9 cellular contexts compared by ENCODE assay signal in the genomic region with DNA sequence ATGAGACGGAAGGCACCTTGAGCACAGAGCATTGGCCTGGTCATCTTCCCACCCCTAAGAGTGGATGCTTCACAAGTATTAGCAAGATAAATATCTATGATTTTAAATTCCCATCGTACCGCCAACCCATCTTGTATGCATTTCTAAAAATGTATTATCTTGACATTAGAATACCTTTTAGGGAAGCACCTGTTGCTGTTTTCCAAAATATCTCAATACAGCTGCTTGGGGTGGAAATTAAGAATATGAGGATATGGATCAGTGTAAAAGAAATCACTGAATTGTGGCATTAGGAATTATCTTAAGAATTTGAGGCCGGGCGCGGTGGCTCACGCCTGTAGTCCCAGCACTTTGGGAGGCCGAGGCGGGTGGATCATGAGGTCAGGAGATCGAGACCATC.
"Had no signal": no experiment of that assay in that cellular context is flagged by ENCODE, and none has a peak within 500 bp of the region (broad histone marks: within the 10 kb centered on the region; RNA-seq: fewer than 3 reads in every experiment).

No MANE protein-coding gene starts in this region.

- DNase-seq: GM23248, GOT3, H7, H9, HCEC 1CT, HFFc6 had no signal

- ATAC-seq: GM23338, HCT116 had no signal

- H3K27ac ChIP-seq: GM23248 had no signal

- H3K4me3 ChIP-seq: GM23248, GM23338, HAP-1 had no signal

- H3K36me3 ChIP-seq: HAP-1 had no signal

- H3K4me2 ChIP-seq: GM23338 had no signal

- H3K4me3 Mint-ChIP-seq: GM23338, H9, HFFc6 had no signal

- H3K4me1 ChIP-seq: HAP-1 had no signal

- H3K27ac Mint-ChIP-seq: GM23338, H9, HFFc6 had no signal

- H3K9me3 ChIP-seq: HAP-1 had no signal

- H3K4me1 Mint-ChIP-seq: GM23338 had no signal

- H3K9me3 Mint-ChIP-seq: GM23338, H9, HFFc6 had no signal

- H3K9ac ChIP-seq: GM23248 had no signal

- H2AFZ ChIP-seq: GM23248, GM23338 had no signal
